Comparison of ENCODE assay signal across 13 cellular contexts in genomic region chr3:107208796-107209195, GRCh38.
DNase-seq lines count a peak whose midpoint lies in the region; ATAC-seq and TF ChIP-seq lines count a peak whose summit lies in the region.
"Had no signal": no experiment of that assay in that cellular context is flagged by ENCODE, and none has a peak within 500 bp of the region (broad histone marks: within the 10 kb centered on the region; RNA-seq: fewer than 3 reads in every experiment).

No MANE protein-coding gene starts in this region.

- H3K27ac ChIP-seq in esophagus muscularis mucosa (replicated peaks in 1 of 4) (peak overlapping the region; percentile 44 to 72 (median 60)), neural progenitor cell (no peak overlapping the region), thyroid gland (peak overlapping the region in 2 of 3 donors; percentile 32 to 63)

- H4K20me1 ChIP-seq in neural progenitor cell (ENCODE audit: low read depth), result no peaks in the 10 kb centered on the region

- 23% methylated on average over 1 of the region's 1 CpG for WGBS in esophagus muscularis mucosa
- 28 to 53% methylated on average over 1 of the region's 1 CpG for WGBS in thyroid gland, 2 donors

- H3K27ac Mint-ChIP-seq in neural progenitor cell, result peak overlapping the region; percentile 62
- H3K27ac Mint-ChIP-seq in stimulated activated memory B cell treated with anti-CD40 and anti-IgM and Interleukin-4, amounts not matched to agents 10 μg/mL and 1 μg/mL and 100 μg/mL, for 72 hours, result no peak overlapping the region
- H3K27ac Mint-ChIP-seq: natural killer cell had no signal

- H3K4me3 ChIP-seq in WI38 (ENCODE audit: low read depth, low read length) (peak overlapping the region; percentile 28; the same call in 1 of the 2 replicates), esophagus muscularis mucosa (no peak overlapping the region), neural progenitor cell (no peak overlapping the region), thyroid gland (replicated peaks in 1 of 3) (no peak overlapping the region)

- no peaks in the 10 kb centered on the region for H3K79me2 ChIP-seq in neural progenitor cell (ENCODE audit: low read depth)

- H3K9ac ChIP-seq in neural progenitor cell, result no peak overlapping the region

- H3K27me3 ChIP-seq in esophagus muscularis mucosa, result no peaks in the 10 kb centered on the region
- no peaks in the 10 kb centered on the region for H3K27me3 ChIP-seq in neural progenitor cell
- H3K27me3 ChIP-seq in thyroid gland, result no peaks in the 10 kb centered on the region

- no peaks in the 10 kb centered on the region for H3K27me3 Mint-ChIP-seq in neural progenitor cell (ENCODE audit: insufficient read depth, low read depth)
- peaks cover 12% of the 10 kb centered on the region for H3K27me3 Mint-ChIP-seq in stimulated activated memory B cell treated with anti-CD40 and anti-IgM and Interleukin-4, amounts not matched to agents 10 μg/mL and 1 μg/mL and 100 μg/mL, for 72 hours

- H3K4me3 Mint-ChIP-seq in neural progenitor cell, result no peak overlapping the region
- H3K4me3 Mint-ChIP-seq in stimulated activated memory B cell treated with anti-CD40 and anti-IgM and Interleukin-4, amounts not matched to agents 10 μg/mL and 1 μg/mL and 100 μg/mL, for 72 hours, result no peak overlapping the region
- H3K4me3 Mint-ChIP-seq: natural killer cell had no signal

- no peaks in the 10 kb centered on the region for H3K9me3 Mint-ChIP-seq in neural progenitor cell
- H3K9me3 Mint-ChIP-seq in stimulated activated memory B cell treated with anti-CD40 and anti-IgM and Interleukin-4, amounts not matched to agents 10 μg/mL and 1 μg/mL and 100 μg/mL, for 72 hours, result no peaks in the 10 kb centered on the region
- H3K9me3 Mint-ChIP-seq: natural killer cell had no signal

- H3K36me3 Mint-ChIP-seq in neural progenitor cell, result no peaks in the 10 kb centered on the region
- H3K36me3 Mint-ChIP-seq in stimulated activated memory B cell treated with anti-CD40 and anti-IgM and Interleukin-4, amounts not matched to agents 10 μg/mL and 1 μg/mL and 100 μg/mL, for 72 hours, result no peaks in the 10 kb centered on the region
- H3K36me3 Mint-ChIP-seq: natural killer cell had no signal

- no peak overlapping the region for H3K4me2 ChIP-seq in neural progenitor cell

- H3K36me3 ChIP-seq in esophagus muscularis mucosa (no peaks in the 10 kb centered on the region), neural progenitor cell (no peaks in the 10 kb centered on the region), thyroid gland (no peaks in the 10 kb centered on the region)

- no peaks in the 10 kb centered on the region for H3K9me3 ChIP-seq in esophagus muscularis mucosa
- no peaks in the 10 kb centered on the region for H3K9me3 ChIP-seq in neural progenitor cell (ENCODE audit: low read depth)
- H3K9me3 ChIP-seq in thyroid gland, result no peaks in the 10 kb centered on the region

- peaks cover 37 to 58% (median 49%) of the 10 kb centered on the region in 4 donors for H3K4me1 ChIP-seq in esophagus muscularis mucosa
- H3K4me1 ChIP-seq in neural progenitor cell, result peaks cover 18% of the 10 kb centered on the region
- H3K4me1 ChIP-seq in thyroid gland, result peaks cover 18 to 25% of the 10 kb centered on the region in 2 donors

- no peak for TF ChIP-seq EP300 in esophagus muscularis mucosa (IDR thresholded peaks at IDR 0.05)

- DNase-seq in esophagus muscularis mucosa (ENCODE audit: extremely low spot score) (no peak), neural progenitor cell (ENCODE audit: low spot score) (no peak), thyroid gland (no peak), cerebellum (ENCODE audit: low spot score) (no peak), NCI-H524 (lab: John Stamatoyannopoulos, UW) (no peak)
- DNase-seq in stimulated activated CD4-positive, alpha-beta T cell treated with anti-CD3 and anti-CD28 coated beads, Interleukin-4, amount 100 ng/mL, for 4 hours, result no peak
- DNase-seq: activated CD8-positive, alpha-beta memory T cell treated with anti-CD3 and anti-CD28 coated beads, Interleukin-2, amount 50 U/mL, for 48 hours; natural killer cell; RPMI8226; stimulated activated CD4-positive, alpha-beta T cell treated with anti-CD3 and anti-CD28 coated beads, Interleukin-1b, Interleukin-23, amount 100 ng/mL, for 48 hours; stimulated activated naive CD4-positive, alpha-beta T cell had no signal

- peaks cover 22% of the 10 kb centered on the region for H3K4me1 Mint-ChIP-seq in neural progenitor cell
- H3K4me1 Mint-ChIP-seq in stimulated activated memory B cell treated with anti-CD40 and anti-IgM and Interleukin-4, amounts not matched to agents 10 μg/mL and 1 μg/mL and 100 μg/mL, for 72 hours, result no peaks in the 10 kb centered on the region
- H3K4me1 Mint-ChIP-seq: natural killer cell had no signal

- TF ChIP-seq CTCF in WI38 (IDR thresholded peaks at IDR 0.05; ENCODE audit: low read depth, low read length) (no peak), esophagus muscularis mucosa (IDR thresholded peaks at IDR 0.05) (no peak), neural progenitor cell (IDR thresholded peaks at IDR 0.05) (no peak), thyroid gland (IDR thresholded peaks at IDR 0.05) (no peak)

- TF ChIP-seq POLR2A in esophagus muscularis mucosa (IDR thresholded peaks at IDR 0.05; ENCODE audit: low read depth), result no peak
- no peak for TF ChIP-seq POLR2A in thyroid gland (IDR thresholded peaks at IDR 0.05)

- no peak for ATAC-seq in stimulated activated memory B cell treated with anti-CD40 and anti-IgM and Interleukin-4, amounts not matched to agents 10 μg/mL and 1 μg/mL and 100 μg/mL, for 72 hours
- ATAC-seq: natural killer cell had no signal

- no peak overlapping the region for H2AFZ ChIP-seq in neural progenitor cell (replicated peaks)

- intact Hi-C loops in esophagus muscularis mucosa (cut with DNase I) (no loop called here), thyroid gland (cut with DNase I) (no loop called here)

- H3F3A ChIP-seq in neural progenitor cell (ENCODE audit: low read depth), result no peaks in the 10 kb centered on the region
